Comparison of ENCODE assay signal across 8 cellular contexts in genomic region chr2:42810126-42810970, GRCh38. TPM values are rescaled to one million over a fixed set of nuclear protein-coding genes. Genes with fewer than 3 reads are reported as not detected.
DNase-seq lines count a peak whose midpoint lies in the region; ATAC-seq and TF ChIP-seq lines count a peak whose summit lies in the region.

No MANE protein-coding gene starts in this region.

- H3K4me1 Mint-ChIP-seq in WTC11 = peaks cover 15% of the 10 kb centered on the region

- H3K9me3 Mint-ChIP-seq in WTC11 = peaks cover 16% of the 10 kb centered on the region

- peak overlapping the region; percentile 50 to 67 for H3K4me3 ChIP-seq in cardiac fibroblast (replicated peaks in 1 of 2; ENCODE audit: low read depth in 2 of 2, low read length in 2 of 2)

- H3K27ac Mint-ChIP-seq in WTC11 = peak overlapping the region; percentile 97

- TF ChIP-seq CTCF in WTC11 (IDR thresholded peaks at IDR 0.05) (no peak), cardiac fibroblast (IDR thresholded peaks at IDR 0.05; ENCODE audit: low read depth, low read length) (peak; percentile 7)

- CTCF ChIA-PET in WTC11 (lab: Charles Lee) = interaction anchor here (0.6 to 5.4 kb wide), 16 partner anchors 10 to 957 kb away, joined by 3 to 70 read pairs (median 3); partner anchors contain the start of gene HAAO

- DNase-seq in AG08395 (ENCODE audit: low spot score) = peak; percentile 95
- peak; percentile 96 for DNase-seq in NCI-H2227 (lab: John Stamatoyannopoulos, UW; ENCODE audit: unreplicated experiment)
- DNase-seq in WTC11 (ENCODE audit: low spot score) = peak; percentile 93
- peak; percentile 98 for DNase-seq in cardiac fibroblast (ENCODE audit: low read depth in 2 of 2)
- DNase-seq in islet precursor cell = peak; percentile 97
- peak; percentile 95 for DNase-seq in stimulated activated CD4-positive, alpha-beta T cell treated with anti-CD3 and anti-CD28 coated beads, Interleukin-12 subunit alpha, Interleukin-12 subunit beta, amount 100 ng/mL, for 4 hours

- H3K4me3 Mint-ChIP-seq in WTC11 = peak overlapping the region; percentile 96

- peaks cover 8% of the 10 kb centered on the region for H3K27me3 Mint-ChIP-seq in WTC11 (ENCODE audit: low read depth)

- POLR2A ChIA-PET in WTC11 (lab: Charles Lee) = interaction anchor here (0.6 to 2.5 kb wide), 4 partner anchors 10 to 104 kb away, joined by 3 to 15 read pairs (median 4); no protein-coding TSS in a partner anchor

- ATAC-seq in GM18907 (IDR thresholded peaks at IDR 0.05; ENCODE audit: unreplicated experiment) (peak; percentile 79), HG03159 (IDR thresholded peaks at IDR 0.05; ENCODE audit: unreplicated experiment) (peak; percentile 70), WTC11 (peak; percentile 73)

- H3K36me3 Mint-ChIP-seq in WTC11 = peaks cover 13% of the 10 kb centered on the region

TF ChIP-seq in WTC11, 78 proteins besides CTCF, POLR2A, EP300 and RAD21 (continues in another document):
- no peak for TF ChIP-seq MXD4 (CRISPR knock-in tag; IDR thresholded peaks at IDR 0.05; ENCODE audit: borderline replicate concordance)
- TF ChIP-seq PREB (CRISPR knock-in tag; IDR thresholded peaks at IDR 0.05; ENCODE audit: borderline replicate concordance) = 0 out of 2 replicates have a peak, but pooled peaks have one; percentile 75
- TF ChIP-seq SMAD4 (CRISPR knock-in tag; IDR thresholded peaks at IDR 0.05) = no peak
- TF ChIP-seq FOXP4 (CRISPR knock-in tag; IDR thresholded peaks at IDR 0.05) = peak; percentile 74
- TF ChIP-seq EMX1 (CRISPR knock-in tag; IDR thresholded peaks at IDR 0.05) = no peak
- no peak for TF ChIP-seq ZNF281 (CRISPR knock-in tag; IDR thresholded peaks at IDR 0.05)
- no peak for TF ChIP-seq ZNF532 (CRISPR knock-in tag; IDR thresholded peaks at IDR 0.05; ENCODE audit: borderline replicate concordance)
- TF ChIP-seq ARID4B (CRISPR knock-in tag; IDR thresholded peaks at IDR 0.05; ENCODE audit: borderline replicate concordance) = 0 out of 2 replicates have a peak, but pooled peaks have one; percentile 13
- no peak for TF ChIP-seq OVOL2 (CRISPR knock-in tag; IDR thresholded peaks at IDR 0.05; ENCODE audit: borderline replicate concordance)
- TF ChIP-seq ETV6 (CRISPR knock-in tag; IDR thresholded peaks at IDR 0.05) = peak; percentile 65; the same call in 1 of the 2 replicates

RNA-seq across cellular contexts. Expression of gene HAAO, which starts 18.0 kb away (rescaled TPM):
- total RNA-seq in WTC11 (2021) = 8.0 to 9.8 TPM (median 8.4 TPM) in 3 replicates

RNA-seq across cellular contexts. Expression of gene OXER1, which starts 46.4 kb away (rescaled TPM):
- total RNA-seq in WTC11 (2021) = 2.6 to 2.7 TPM (median 2.7 TPM) in 3 replicates

Comparison
In these comparisons a context has a peak if more than half of its experiments do, and no peak if none do; other contexts are left out.
1. Peak in every context shown above with its lines: DNase-seq, ATAC-seq and H3K4me3 ChIP-seq.